Comparison of ENCODE assay signal across 8 cellular contexts in genomic region chr19:14005381-14006084, GRCh38. TPM values are rescaled to one million over a fixed set of nuclear protein-coding genes. Genes with fewer than 3 reads are reported as not detected.
DNase-seq lines count a peak whose midpoint lies in the region; ATAC-seq and TF ChIP-seq lines count a peak whose summit lies in the region.

No MANE protein-coding gene starts in this region.

- TF ChIP-seq CTCF in Caco-2 (IDR thresholded peaks at IDR 0.05; ENCODE audit: insufficient read depth in 1 of 2, low read depth in 1 of 2, low read length in 1 of 2, severe bottlenecking in 1 of 2, unreplicated experiment in 1 of 2) (no peak), osteocyte (IDR thresholded peaks at IDR 0.05) (no peak)

- no peaks in the 10 kb centered on the region for H3K9me3 Mint-ChIP-seq in Caco-2 (ENCODE audit: unreplicated experiment)
- H3K9me3 Mint-ChIP-seq in activated naive CD4-positive, alpha-beta T cell treated with anti-CD3 and anti-CD28 coated beads, Interleukin-2, amount 50 U/mL, for 24 hours: no peaks in the 10 kb centered on the region
- H3K9me3 Mint-ChIP-seq in osteocyte (ENCODE audit: unreplicated experiment): no peaks in the 10 kb centered on the region

- BruUV-seq in Caco-2 (replicated peaks; lab: Mats Ljungman, UMichigan): TSS peak; percentile 50

- POLR2A ChIA-PET in Caco-2 (lab: Charles Lee): interaction anchor here (0.5 to 1.4 kb wide), 7 partner anchors 26 to 270 kb away, joined by 3 to 12 read pairs (median 3); partner anchors contain the start of genes ASF1B and IL27RA

- H3K36me3 ChIP-seq in Caco-2 (ENCODE audit: control insufficient read depth, insufficient read depth, low read length): no peaks in the 10 kb centered on the region

- H3K4me3 ChIP-seq in Caco-2 (ENCODE audit: low read depth, low read length): peak overlapping the region; percentile 93

- ATAC-seq in GM21619 (IDR thresholded peaks at IDR 0.05; ENCODE audit: unreplicated experiment) (peak; percentile 17), SK-N-SH treated with all-trans-retinoic acid at 6 μM for 48 hours (peak; percentile 60), Right ventricle myocardium inferior (peak; percentile 66)

- H3K4me1 ChIP-seq in Caco-2: no peaks in the 10 kb centered on the region

- no peaks in the 10 kb centered on the region for H3K4me1 Mint-ChIP-seq in Caco-2 (ENCODE audit: low read depth, unreplicated experiment)
- H3K4me1 Mint-ChIP-seq in activated naive CD4-positive, alpha-beta T cell treated with anti-CD3 and anti-CD28 coated beads, Interleukin-2, amount 50 U/mL, for 24 hours: peaks cover 46% of the 10 kb centered on the region
- peaks cover 18% of the 10 kb centered on the region for H3K4me1 Mint-ChIP-seq in osteocyte (ENCODE audit: unreplicated experiment)

- H3K4me3 Mint-ChIP-seq in Caco-2 (ENCODE audit: unreplicated experiment) (peak overlapping the region; percentile 84), osteocyte (ENCODE audit: unreplicated experiment) (peak overlapping the region; percentile 96)
- H3K4me3 Mint-ChIP-seq in activated naive CD4-positive, alpha-beta T cell treated with anti-CD3 and anti-CD28 coated beads, Interleukin-2, amount 50 U/mL, for 24 hours: peak overlapping the region; percentile 82

- peak overlapping the region; percentile 98 for H3K27ac Mint-ChIP-seq in Caco-2 (ENCODE audit: unreplicated experiment)
- H3K27ac Mint-ChIP-seq in activated naive CD4-positive, alpha-beta T cell treated with anti-CD3 and anti-CD28 coated beads, Interleukin-2, amount 50 U/mL, for 24 hours: peak overlapping the region; percentile 92
- peak overlapping the region; percentile 100 for H3K27ac Mint-ChIP-seq in osteocyte (ENCODE audit: unreplicated experiment)

- no peaks in the 10 kb centered on the region for H3K9me3 ChIP-seq in Caco-2

- peak overlapping the region; percentile 31 for H3K27ac ChIP-seq in temporal lobe (ENCODE audit: low read depth, low read length)

- H3K27me3 ChIP-seq in Caco-2 (replicated peaks; ENCODE audit: control insufficient read depth, insufficient read depth, low read length): no peaks in the 10 kb centered on the region

- CTCF ChIA-PET in Caco-2 (lab: Charles Lee): interaction anchor here (0.6 to 1.1 kb wide), 2 partner anchors 26 to 30 kb away, joined by 3 to 7 read pairs; partner anchors contain the start of gene IL27RA

- peaks cover 25% of the 10 kb centered on the region for H3K36me3 Mint-ChIP-seq in Caco-2 (ENCODE audit: insufficient read depth, unreplicated experiment)
- H3K36me3 Mint-ChIP-seq in activated naive CD4-positive, alpha-beta T cell treated with anti-CD3 and anti-CD28 coated beads, Interleukin-2, amount 50 U/mL, for 24 hours: no peaks in the 10 kb centered on the region
- no peaks in the 10 kb centered on the region for H3K36me3 Mint-ChIP-seq in osteocyte (ENCODE audit: unreplicated experiment)

- H3K27me3 Mint-ChIP-seq in Caco-2 (ENCODE audit: insufficient read depth, unreplicated experiment): no peaks in the 10 kb centered on the region
- H3K27me3 Mint-ChIP-seq in activated naive CD4-positive, alpha-beta T cell treated with anti-CD3 and anti-CD28 coated beads, Interleukin-2, amount 50 U/mL, for 24 hours: no peaks in the 10 kb centered on the region
- H3K27me3 Mint-ChIP-seq in osteocyte (ENCODE audit: unreplicated experiment): no peaks in the 10 kb centered on the region

- DNase-seq in Caco-2: peak; percentile 90 to 92
- DNase-seq in M059J (ENCODE audit: low read depth): peak; percentile 71
- DNase-seq in Right ventricle myocardium inferior (ENCODE audit: missing footprints): peak; percentile 96
- DNase-seq in osteocyte (ENCODE audit: extremely low spot score, unreplicated experiment): peak; percentile 97

- intact Hi-C loops in Caco-2 (cut with micrococcal nuclease; ENCODE audit: unreplicated experiment) (loop anchor here (1.0 to 5.0 kb wide), 2 partner anchors 27 to 502 kb away; no protein-coding TSS in a partner anchor), Right ventricle myocardium inferior (cut with DNase I) (loop anchor here (2.0 kb wide), 3 partner anchors 53 to 75 kb away; partner anchors contain the start of genes DCAF15 and MISP3)

TF ChIP-seq in SK-N-SH treated with all-trans-retinoic acid at 6 μM for 48 hours, 23 proteins besides CTCF, POLR2A, EP300 and RAD21 (continues in another document):
- TF ChIP-seq TSHZ2 (CRISPR knock-in tag; IDR thresholded peaks at IDR 0.05) (no peak), ISL1 (CRISPR knock-in tag; IDR thresholded peaks at IDR 0.05) (no peak), OSR1 (CRISPR knock-in tag; IDR thresholded peaks at IDR 0.05) (no peak), CSRNP3 (CRISPR knock-in tag; IDR thresholded peaks at IDR 0.05) (peak; percentile 79)
- TF ChIP-seq, protein P1, sequence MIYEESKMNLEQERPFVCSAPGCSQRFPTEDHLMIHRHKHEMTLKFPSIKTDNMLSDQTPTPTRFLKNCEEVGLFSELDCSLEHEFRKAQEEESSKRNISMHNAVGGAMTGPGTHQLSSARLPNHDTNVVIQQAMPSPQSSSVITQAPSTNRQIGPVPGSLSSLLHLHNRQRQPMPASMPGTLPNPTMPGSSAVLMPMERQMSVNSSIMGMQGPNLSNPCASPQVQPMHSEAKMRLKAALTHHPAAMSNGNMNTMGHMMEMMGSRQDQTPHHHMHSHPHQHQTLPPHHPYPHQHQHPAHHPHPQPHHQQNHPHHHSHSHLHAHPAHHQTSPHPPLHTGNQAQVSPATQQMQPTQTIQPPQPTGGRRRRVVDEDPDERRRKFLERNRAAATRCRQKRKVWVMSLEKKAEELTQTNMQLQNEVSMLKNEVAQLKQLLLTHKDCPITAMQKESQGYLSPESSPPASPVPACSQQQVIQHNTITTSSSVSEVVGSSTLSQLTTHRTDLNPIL (CRISPR knock-in tag; IDR thresholded peaks at IDR 0.05; ENCODE audit: low read depth): no peak

RNA-seq across cellular contexts. Expression of gene RFX1, which starts 0.6 kb away (rescaled TPM):
- total RNA-seq in Caco-2 (2022) (11.5 and 13.4 TPM in 2 replicates), Right ventricle myocardium inferior (15.4 TPM), osteocyte (12.3 and 15.7 TPM in 2 replicates), temporal lobe (2.7 TPM)
- total RNA-seq in M059J (2014; rRNA removed; shearing (Covaris generic)): 1.5 and 3.1 TPM in 2 replicates

RNA-seq across cellular contexts. Expression of gene RLN3, which starts 22.4 kb away (rescaled TPM):
- total RNA-seq in Caco-2 (2022) (not detected in 2 replicates), Right ventricle myocardium inferior (not detected), osteocyte (not detected in 2 replicates), temporal lobe (not detected)
- not detected in 2 replicates for total RNA-seq in M059J (2014; rRNA removed; shearing (Covaris generic))

RNA-seq across cellular contexts. Expression of gene IL27RA, which starts 26.0 kb away (rescaled TPM):
- 4.7 and 5.6 TPM in 2 replicates for total RNA-seq in Caco-2 (2022)
- total RNA-seq in M059J (2014; rRNA removed; shearing (Covaris generic)): 2.3 and 4.8 TPM in 2 replicates
- 5.6 TPM for total RNA-seq in Right ventricle myocardium inferior
- total RNA-seq in osteocyte: 1.8 and 1.9 TPM in 2 replicates
- 5.9 TPM for total RNA-seq in temporal lobe

RNA-seq across cellular contexts. Expression of gene DCAF15, which starts 53.2 kb away (rescaled TPM):
- total RNA-seq in Caco-2 (2022) (41.1 and 43.0 TPM in 2 replicates), Right ventricle myocardium inferior (18.0 TPM), osteocyte (27.4 and 29.3 TPM in 2 replicates), temporal lobe (12.5 TPM)
- total RNA-seq in M059J (2014; rRNA removed; shearing (Covaris generic)): 14.5 and 20.9 TPM in 2 replicates

RNA-seq across cellular contexts. Expression of gene PALM3, which starts 56.3 kb away (rescaled TPM):
- total RNA-seq in Caco-2 (2022): 25.9 TPM in 2 replicates
- 0.64 TPM in 1 of 2 replicates, not detected in the other for total RNA-seq in M059J (2014; rRNA removed; shearing (Covaris generic))
- total RNA-seq in Right ventricle myocardium inferior: 0.41 TPM
- 0.30 and 0.63 TPM in 2 replicates for total RNA-seq in osteocyte
- total RNA-seq in temporal lobe: 4.9 TPM

Comparison
In these comparisons a context has a peak if more than half of its experiments do, and no peak if none do; other contexts are left out.
1. Peak in every context shown above with its lines: DNase-seq, ATAC-seq, H3K4me3 ChIP-seq and H3K27ac ChIP-seq.